Comparison of ENCODE assay signal across 8 cellular contexts in genomic region chr18:76491436-76491800, GRCh38. TPM values are rescaled to one million over a fixed set of nuclear protein-coding genes. Genes with fewer than 3 reads are reported as not detected.
A peak's percentile ranks its signal among the peaks of the same experiment; 100 is the strongest.
DNase-seq lines count a peak whose midpoint lies in the region; ATAC-seq and TF ChIP-seq lines count a peak whose summit lies in the region.

No MANE protein-coding gene starts in this region.

- H3K36me3 ChIP-seq in ectodermal cell (ENCODE audit: control insufficient read depth, insufficient read depth, low read length) = no peaks in the 10 kb centered on the region
- no peaks in the 10 kb centered on the region for H3K36me3 ChIP-seq in lower lobe of right lung

- peak overlapping the region; percentile 54 for H3K4me3 ChIP-seq in ectodermal cell (ENCODE audit: insufficient read depth, low read depth, low read length)
- H3K4me3 ChIP-seq in lower lobe of right lung = peak overlapping the region; percentile 85

- TF ChIP-seq CTCF in lower lobe of right lung (IDR thresholded peaks at IDR 0.05) = no peak

- peak; percentile 15 for ATAC-seq in GM18498 (IDR thresholded peaks at IDR 0.05; ENCODE audit: unreplicated experiment)
- peak; percentile 63 to 74 for ATAC-seq in lower lobe of right lung
- no peak for ATAC-seq in GM19324 (IDR thresholded peaks at IDR 0.05; ENCODE audit: low FRiP score, unreplicated experiment)
- ATAC-seq in HG03342 (IDR thresholded peaks at IDR 0.05; ENCODE audit: unreplicated experiment) = no peak

- H3K27me3 ChIP-seq in ectodermal cell (ENCODE audit: control insufficient read depth, insufficient read depth, low read length, poor library complexity, severe bottlenecking) (no peaks in the 10 kb centered on the region), lower lobe of right lung (ENCODE audit: low read depth) (no peaks in the 10 kb centered on the region)

- DNase-seq in NCI-H146 (lab: John Stamatoyannopoulos, UW) = peak; percentile 95
- DNase-seq in activated CD4-positive, alpha-beta T cell treated with anti-CD3 and anti-CD28 coated beads, Interleukin-2, amount 50 U/mL, for 48 hours = peak; percentile 68 to 72
- peak; percentile 86 for DNase-seq in lower lobe of right lung
- peak; percentile 48 to 52 for DNase-seq in stimulated activated CD8-positive, alpha-beta memory T cell treated with anti-CD3 and anti-CD28 coated beads, Interleukin-2, amount 100 ng/mL, for 48 hours (ENCODE audit: low read depth in 2 of 2)

- H3K4me1 ChIP-seq in ectodermal cell (ENCODE audit: control insufficient read depth, insufficient read depth, low read length) (peaks cover 35% of the 10 kb centered on the region), lower lobe of right lung (peaks cover 37% of the 10 kb centered on the region)

- intact Hi-C loops in lower lobe of right lung (cut with DNase I) = no loop called here

- 0% methylated on average over 34 to 37 of the region's 37 CpGs for WGBS in ectodermal cell, 2 experiments

- H3K9me3 ChIP-seq in ectodermal cell (ENCODE audit: control insufficient read depth, low read length) = no peaks in the 10 kb centered on the region
- no peaks in the 10 kb centered on the region for H3K9me3 ChIP-seq in lower lobe of right lung

- peak overlapping the region; percentile 82 for H3K27ac ChIP-seq in ectodermal cell (ENCODE audit: insufficient read depth, low read depth, low read length, poor library complexity, severe bottlenecking)
- peak overlapping the region; percentile 75 for H3K27ac ChIP-seq in lower lobe of right lung

RNA-seq across cellular contexts. Expression of gene ZNF516, which starts 3.6 kb away (rescaled TPM):
- 58.9 TPM for polyA plus RNA-seq in ectodermal cell (2013, experiment 1 of 4)
- polyA plus RNA-seq in ectodermal cell (2013, experiment 2 of 4) = 68.7 TPM
- 48.2 TPM for polyA plus RNA-seq in ectodermal cell (2013, experiment 3 of 4)
- 67.1 TPM for polyA plus RNA-seq in ectodermal cell (2013, experiment 4 of 4)
- total RNA-seq in lower lobe of right lung = 28.8 TPM

Comparison
In these comparisons a context has a peak if more than half of its experiments do, and no peak if none do; other contexts are left out.
1. ATAC-seq: peak in GM18498 (single experiment) and lower lobe of right lung (2 of 2); none in GM19324 (single experiment) and HG03342 (single experiment).
2. Peak in every context shown above with its lines, with median percentiles within 50 percentile points of each other: DNase-seq.